10 cellular contexts compared by ENCODE assay signal in genomic region chr4:104591505-104591904, GRCh38.
DNase-seq lines count a peak whose midpoint lies in the region; ATAC-seq and TF ChIP-seq lines count a peak whose summit lies in the region.
"Had no signal": no experiment of that assay in that cellular context is flagged by ENCODE, and none has a peak within 500 bp of the region (broad histone marks: within the 10 kb centered on the region; RNA-seq: fewer than 3 reads in every experiment).

No MANE protein-coding gene starts in this region.

- H3K4me2 ChIP-seq in neuronal stem cell (ENCODE audit: insufficient read depth, low read length, poor library complexity, severe bottlenecking): no peak overlapping the region

- H2BK15ac ChIP-seq in neuronal stem cell (ENCODE audit: low read length): no peak overlapping the region

- no peak overlapping the region for H3K4ac ChIP-seq in neuronal stem cell (ENCODE audit: low read length)

- no peak overlapping the region for H3K18ac ChIP-seq in neuronal stem cell (ENCODE audit: low read length)

- ATAC-seq in GM19328 (IDR thresholded peaks at IDR 0.05; ENCODE audit: unreplicated experiment): no peak
- no peak for ATAC-seq in HG02852 (IDR thresholded peaks at IDR 0.05; ENCODE audit: unreplicated experiment)

- H4K91ac ChIP-seq in neuronal stem cell (ENCODE audit: low read depth, low read length, poor library complexity): no peak overlapping the region

- H2BK5ac ChIP-seq in neuronal stem cell (ENCODE audit: low read length): no peak overlapping the region

- H3K9me3 ChIP-seq in cardiac muscle cell (ENCODE audit: low read depth) (no peaks in the 10 kb centered on the region), neuronal stem cell (replicated peaks in 1 of 2; ENCODE audit: control insufficient read depth in 2 of 2, insufficient read depth in 1 of 2, low read depth in 1 of 2, low read length in 2 of 2) (no peaks in the 10 kb centered on the region), vagina (no peaks in the 10 kb centered on the region)

- H4K8ac ChIP-seq in neuronal stem cell (ENCODE audit: low read depth, low read length): no peak overlapping the region

- H3K4me3 ChIP-seq in H7 (ENCODE audit: insufficient read depth, low read depth, low read length) (no peak overlapping the region), cardiac muscle cell (no peak overlapping the region), neuronal stem cell (ENCODE audit: low read length in 2 of 2) (peak overlapping the region in 1 of 2 donors; percentile 10), vagina (no peak overlapping the region)

- DNase-seq in H7 (peak; percentile 59), NCI-H2227 treated with DMSO at 0.1 percent for 48 hours (lab: John Stamatoyannopoulos, UW) (peak; percentile 93), cardiac muscle cell (ENCODE audit: low read depth in 1 of 2, low spot score in 1 of 2) (peak; percentile 44 to 70), neuronal stem cell (ENCODE audit: low spot score) (peak; percentile 56), DMS79 treated with DMSO at 0.1 percent for 48 hours (lab: John Stamatoyannopoulos, UW) (no peak), vagina (ENCODE audit: extremely low spot score in 2 of 2) (no peak)
- DNase-seq: activated CD4-positive, alpha-beta T cell treated with anti-CD3 and anti-CD28 coated beads, Interleukin-2, amount 50 U/mL, for 1 hour had no signal

- H3K27ac ChIP-seq in cardiac muscle cell (peak overlapping the region; percentile 78), neuronal stem cell (replicated peaks; ENCODE audit: low read length) (no peak overlapping the region), vagina (no peak overlapping the region)
- H3K27ac ChIP-seq: C4-2B had no signal

- H3K79me1 ChIP-seq in neuronal stem cell (ENCODE audit: low read depth, low read length): no peaks in the 10 kb centered on the region

- no peaks in the 10 kb centered on the region for H3K36me3 ChIP-seq in H7 (replicated peaks; ENCODE audit: control insufficient read depth, insufficient read depth, low read length)
- no peaks in the 10 kb centered on the region for H3K36me3 ChIP-seq in cardiac muscle cell
- no peaks in the 10 kb centered on the region for H3K36me3 ChIP-seq in neuronal stem cell (replicated peaks in 1 of 2; ENCODE audit: control insufficient read depth in 2 of 2, insufficient read depth in 2 of 2, low read length in 2 of 2)
- H3K36me3 ChIP-seq in vagina: no peaks in the 10 kb centered on the region

- no peak overlapping the region for H2AK5ac ChIP-seq in neuronal stem cell (ENCODE audit: low read depth, low read length)

- peak overlapping the region; percentile 88 for H2AFZ ChIP-seq in neuronal stem cell (ENCODE audit: low read length)

- H2BK12ac ChIP-seq in neuronal stem cell (ENCODE audit: low read length): no peak overlapping the region

- WGBS in neuronal stem cell (ENCODE audit: extremely low coverage in 2 of 2, insufficient read length in 2 of 2, insufficient replicate concordance in 1 of 2), 2 donors: no CpG with 5 or more reads among the region's 2 CpGs

- TF ChIP-seq POLR2A in vagina (IDR thresholded peaks at IDR 0.05): no peak

- no peak overlapping the region for H3K23ac ChIP-seq in neuronal stem cell (ENCODE audit: low read depth, low read length, poor library complexity)

- H3K4me1 ChIP-seq in cardiac muscle cell (ENCODE audit: low read depth) (peaks cover 36% of the 10 kb centered on the region), neuronal stem cell (ENCODE audit: control insufficient read depth in 2 of 2, insufficient read depth in 1 of 2, low read depth in 1 of 2, low read length in 2 of 2) (peaks cover 3 to 34% of the 10 kb centered on the region in 2 donors), vagina (no peaks in the 10 kb centered on the region)

- no peak overlapping the region for H2BK120ac ChIP-seq in neuronal stem cell (ENCODE audit: low read depth, low read length)

- H3K14ac ChIP-seq in neuronal stem cell (ENCODE audit: low read length): no peak overlapping the region

- TF ChIP-seq CTCF in cardiac muscle cell (IDR thresholded peaks at IDR 0.05; ENCODE audit: low read depth, low read length): no peak
- no peak for TF ChIP-seq CTCF in vagina (IDR thresholded peaks at IDR 0.05)

- intact Hi-C loops in vagina (cut with DNase I): no loop called here

- H3K9ac ChIP-seq in neuronal stem cell (ENCODE audit: low read depth, low read length, poor library complexity): no peak overlapping the region

- H3K27me3 ChIP-seq in H7 (ENCODE audit: control insufficient read depth, insufficient read depth, low read length) (no peaks in the 10 kb centered on the region), cardiac muscle cell (no peaks in the 10 kb centered on the region), neuronal stem cell (ENCODE audit: control insufficient read depth in 3 of 3, insufficient read depth in 3 of 3, low read depth in 1 of 3, low read length in 3 of 3) (no peaks in the 10 kb centered on the region), vagina (no peaks in the 10 kb centered on the region)

Comparison
In these comparisons a context has a peak if more than half of its experiments do, and no peak if none do; other contexts are left out.
1. DNase-seq: peak in H7 (single experiment), NCI-H2227 treated with DMSO at 0.1 percent for 48 hours (single experiment), cardiac muscle cell (2 of 2) and neuronal stem cell (single experiment); none in DMS79 treated with DMSO at 0.1 percent for 48 hours (single experiment) and vagina (0 of 2).